20 cellular contexts compared by ENCODE assay signal in genomic region chr3:180977498-180977897, GRCh38.
"Had no signal": no experiment of that assay in that cellular context is flagged by ENCODE, and none has a peak within 500 bp of the region (broad histone marks: within the 10 kb centered on the region; RNA-seq: fewer than 3 reads in every experiment).

No MANE protein-coding gene starts in this region.

- FAIRE-seq: RCC 7860 had no signal

- H3K9me3 ChIP-seq: SJSA1 had no signal

- DNase-seq: IMR-90, Kasumi-1, MM.1S, NCI-H1092 treated with DMSO at 0.1 percent for 48 hours, NCI-H1436, NCI-H187, NCI-H2029, NCI-H2081 treated with DMSO at 0.1 percent for 48 hours, NCI-H2171, NCI-H226, NCI-H446, NCI-H510A, NCI-H524 treated with DMSO at 0.1 percent for 48 hours, NCI-H69, NCI-H774, Right ventricle myocardium superior, RPMI8226, SIG-M5 had no signal
